Comparison of ENCODE assay signal across 18 cellular contexts in the genomic region with DNA sequence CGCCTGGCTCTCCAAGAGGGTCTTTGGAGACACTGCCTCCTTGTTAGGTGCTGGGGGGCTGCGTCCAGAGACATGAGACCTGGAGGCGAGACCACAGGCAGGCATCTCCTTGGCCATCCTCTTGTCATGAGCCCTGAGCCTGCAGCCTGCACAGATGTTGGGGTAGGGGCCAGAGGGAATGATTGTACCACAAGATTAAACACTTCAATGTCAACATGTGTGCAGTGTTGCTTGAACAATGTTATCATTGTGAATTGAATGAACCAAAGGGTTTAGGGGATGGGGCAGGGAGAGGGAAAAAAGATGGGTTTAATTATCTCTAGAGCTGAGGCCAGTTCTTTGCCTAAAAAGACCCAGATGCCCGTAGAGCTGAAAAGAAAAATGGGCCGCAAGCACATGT. TPM values are rescaled to one million over a fixed set of nuclear protein-coding genes. Genes with fewer than 3 reads are reported as not detected.
"Had no signal": no experiment of that assay in that cellular context is flagged by ENCODE, and none has a peak within 500 bp of the region (broad histone marks: within the 10 kb centered on the region; RNA-seq: fewer than 3 reads in every experiment).

No MANE protein-coding gene starts in this region.

- H3K4me3 Mint-ChIP-seq: activated B cell treated with CpG ODN at 0.5 μM for 24 hours; activated CD4-positive, alpha-beta T cell treated with anti-CD3 and anti-CD28 coated beads, Interleukin-2, amount 10 ng/mL, durations not matched to agents 7 days and 5 days; activated T-helper 17 cell treated with anti-CD3 and anti-CD28 coated beads, Interleukin-2, amount 50 U/mL, for 72 hours; dendritic cell treated with granulocyte-macrophage colony-stimulating factor and Interleukin-4, amounts not matched to agents 40 ng/mL and 50 ng/mL, for 4 days; effector memory CD8-positive, alpha-beta T cell; nephron progenitor cell; stimulated activated naive CD8-positive, alpha-beta T cell treated with anti-CD3 and anti-CD28 coated beads, Interleukin-15, Interleukin-2, amounts not matched to agents 100 ng/mL and 50 ng/mL, for 24 hours had no signal

- H3K4me1 Mint-ChIP-seq: activated B cell treated with CpG ODN at 0.5 μM for 24 hours; activated CD4-positive, alpha-beta T cell treated with anti-CD3 and anti-CD28 coated beads, Interleukin-2, amount 10 ng/mL, durations not matched to agents 7 days and 5 days; activated T-helper 17 cell treated with anti-CD3 and anti-CD28 coated beads, Interleukin-2, amount 50 U/mL, for 72 hours had no signal

- FAIRE-seq: keratinocyte, TTC549 had no signal

- ATAC-seq: activated T-helper 17 cell treated with anti-CD3 and anti-CD28 coated beads, Interleukin-2, amount 50 U/mL, for 72 hours; effector memory CD8-positive, alpha-beta T cell had no signal

- DNase-seq: activated B cell treated with CpG ODN at 0.5 μM for 24 hours; activated CD4-positive, alpha-beta T cell treated with anti-CD3 and anti-CD28 coated beads, Interleukin-2, amount 10 ng/mL, durations not matched to agents 7 days and 5 days; activated CD8-positive, alpha-beta memory T cell treated with anti-CD3 and anti-CD28 coated beads for 24 hours; activated naive CD4-positive, alpha-beta T cell treated with Interleukin-2 at 50 U/mL for 16 hours; cerebellar nuclear complex; effector memory CD8-positive, alpha-beta T cell; left ventricle myocardium superior; nephron progenitor cell; sigmoid colon; spleen; T-helper 2 cell; testis had no signal

- H3K27ac Mint-ChIP-seq: activated B cell treated with CpG ODN at 0.5 μM for 24 hours; activated CD4-positive, alpha-beta T cell treated with anti-CD3 and anti-CD28 coated beads, Interleukin-2, amount 10 ng/mL, durations not matched to agents 7 days and 5 days; activated T-helper 17 cell treated with anti-CD3 and anti-CD28 coated beads, Interleukin-2, amount 50 U/mL, for 72 hours; dendritic cell treated with granulocyte-macrophage colony-stimulating factor and Interleukin-4, amounts not matched to agents 40 ng/mL and 50 ng/mL, for 4 days; effector memory CD8-positive, alpha-beta T cell; nephron progenitor cell; stimulated activated naive CD8-positive, alpha-beta T cell treated with anti-CD3 and anti-CD28 coated beads, Interleukin-15, Interleukin-2, amounts not matched to agents 100 ng/mL and 50 ng/mL, for 24 hours had no signal

- H3K9me3 Mint-ChIP-seq: activated CD4-positive, alpha-beta T cell treated with anti-CD3 and anti-CD28 coated beads, Interleukin-2, amount 10 ng/mL, durations not matched to agents 7 days and 5 days; activated T-helper 17 cell treated with anti-CD3 and anti-CD28 coated beads, Interleukin-2, amount 50 U/mL, for 72 hours; dendritic cell treated with granulocyte-macrophage colony-stimulating factor and Interleukin-4, amounts not matched to agents 40 ng/mL and 50 ng/mL, for 4 days; effector memory CD8-positive, alpha-beta T cell; stimulated activated naive CD8-positive, alpha-beta T cell treated with anti-CD3 and anti-CD28 coated beads, Interleukin-15, Interleukin-2, amounts not matched to agents 100 ng/mL and 50 ng/mL, for 24 hours had no signal

RNA-seq across cellular contexts. Expression of a gene that starts 24.8 kb away (rescaled TPM):
- total RNA-seq: activated B cell treated with CpG ODN at 0.5 μM for 24 hours; activated CD4-positive, alpha-beta T cell treated with anti-CD3 and anti-CD28 coated beads, Interleukin-2, amount 10 ng/mL, durations not matched to agents 7 days and 5 days; activated T-helper 17 cell treated with anti-CD3 and anti-CD28 coated beads, Interleukin-2, amount 50 U/mL, for 72 hours; osteocyte had no signal
